ENCODE assay signal across 26 cellular contexts in genomic region chr16:8925455-8925854, GRCh38. TPM values are rescaled to one million over a fixed set of nuclear protein-coding genes. Genes with fewer than 3 reads are reported as not detected.
DNase-seq lines count a peak whose midpoint lies in the region; ATAC-seq and TF ChIP-seq lines count a peak whose summit lies in the region.
"Had no signal": no experiment of that assay in that cellular context is flagged by ENCODE, and none has a peak within 500 bp of the region (broad histone marks: within the 10 kb centered on the region; RNA-seq: fewer than 3 reads in every experiment).

No MANE protein-coding gene starts in this region.

- H2AFZ ChIP-seq in H9 (ENCODE audit: low read length): no peak overlapping the region

- H3K36me3 Mint-ChIP-seq in activated CD4-positive, alpha-beta T cell treated with anti-CD3 and anti-CD28 coated beads, Interleukin-2, amount 10 ng/mL, durations not matched to agents 7 days and 5 days (ENCODE audit: low read depth): peaks cover 73% of the 10 kb centered on the region
- H3K36me3 Mint-ChIP-seq in H9 (ENCODE audit: insufficient read depth in 1 of 3, low read depth in 3 of 3) (peaks cover 47 to 79% (median 60%) of the 10 kb centered on the region in 3 experiments; a peak in 6 of 7 replicates), nephron progenitor cell (ENCODE audit: low read depth) (peaks cover 64% of the 10 kb centered on the region)
- H3K36me3 Mint-ChIP-seq in stimulated activated effector memory CD8-positive, alpha-beta T cell treated with anti-CD3 and anti-CD28 coated beads, Interleukin-12 subunit alpha, Interleukin-12 subunit beta, amount 100 ng/mL, for 72 hours: peaks cover 99% of the 10 kb centered on the region

- H2BK120ac ChIP-seq in H9 (ENCODE audit: low read depth, low read length, poor library complexity, severe bottlenecking): no peak overlapping the region

- H4K5ac ChIP-seq in H9 (ENCODE audit: insufficient read length, low read depth, low read length): no peak overlapping the region

- H3K18ac ChIP-seq in H9 (ENCODE audit: insufficient read length, low read depth, low read length): no peak overlapping the region

- no peak for TF ChIP-seq CTCF in H9 (conservative IDR thresholded peaks at IDR 0.05)
- TF ChIP-seq CTCF in nephron progenitor cell (IDR thresholded peaks at IDR 0.05): no peak

- no peak overlapping the region for H3K4me3 Mint-ChIP-seq in activated CD4-positive, alpha-beta T cell treated with anti-CD3 and anti-CD28 coated beads, Interleukin-2, amount 10 ng/mL, durations not matched to agents 7 days and 5 days
- H3K4me3 Mint-ChIP-seq in H9 (no peak overlapping the region), nephron progenitor cell (no peak overlapping the region)
- no peak overlapping the region for H3K4me3 Mint-ChIP-seq in stimulated activated effector memory CD8-positive, alpha-beta T cell treated with anti-CD3 and anti-CD28 coated beads, Interleukin-12 subunit alpha, Interleukin-12 subunit beta, amount 100 ng/mL, for 72 hours
- H3K4me3 Mint-ChIP-seq: CD14-positive monocyte; CD4-positive, alpha-beta T cell had no signal

- no peak overlapping the region for H3K9ac ChIP-seq in H9 (ENCODE audit: extremely low read depth, insufficient read length, low read length)
- H3K9ac ChIP-seq: BLaER1 treated with 17β-estradiol and CSF1 and Interleukin-3, amounts not matched to agents 10 nM and 100 nM had no signal

- no peak overlapping the region for H2AK5ac ChIP-seq in H9 (ENCODE audit: insufficient read length, low read length)

- no peak overlapping the region for H3K27ac ChIP-seq in H9 (ENCODE audit: insufficient read length, low read depth, low read length)
- H3K27ac ChIP-seq: A549; BLaER1 treated with 17β-estradiol and CSF1 and Interleukin-3, amounts not matched to agents 10 nM and 100 nM had no signal

- peak overlapping the region; percentile 46 for H3K27ac Mint-ChIP-seq in activated CD4-positive, alpha-beta T cell treated with anti-CD3 and anti-CD28 coated beads, Interleukin-2, amount 10 ng/mL, durations not matched to agents 7 days and 5 days
- H3K27ac Mint-ChIP-seq in H9 (peak overlapping the region in 2 of 3 experiments; percentile 34 to 55; a peak in 3 of 7 replicates), nephron progenitor cell (peak overlapping the region; percentile 36)
- peak overlapping the region; percentile 20 for H3K27ac Mint-ChIP-seq in stimulated activated effector memory CD8-positive, alpha-beta T cell treated with anti-CD3 and anti-CD28 coated beads, Interleukin-12 subunit alpha, Interleukin-12 subunit beta, amount 100 ng/mL, for 72 hours
- H3K27ac Mint-ChIP-seq: CD4-positive, alpha-beta T cell had no signal

- H4K8ac ChIP-seq in H9 (replicated peaks; ENCODE audit: insufficient read length, low read depth, low read length): no peak overlapping the region

- WGBS in H9 (ENCODE audit: extremely low coverage, insufficient read length, low lambda C conversion rate): no CpG with 5 or more reads among the region's 7 CpGs

- H3K27me3 ChIP-seq in H9 (ENCODE audit: insufficient read depth, low read length): no peaks in the 10 kb centered on the region
- H3K27me3 ChIP-seq: BE2C; BLaER1 treated with 17β-estradiol and CSF1 and Interleukin-3, amounts not matched to agents 10 nM and 100 nM had no signal

- no peaks in the 10 kb centered on the region for H4K20me1 ChIP-seq in H9 (ENCODE audit: control insufficient read depth, insufficient read depth, insufficient read length)

- H3T11ph ChIP-seq in H9 (ENCODE audit: low read length): no peak overlapping the region

- no peak overlapping the region for H3K4me2 ChIP-seq in H9 (ENCODE audit: insufficient read depth, insufficient read length, low read length)
- H3K4me2 ChIP-seq: A549; BLaER1 treated with 17β-estradiol and CSF1 and Interleukin-3, amounts not matched to agents 10 nM and 100 nM had no signal

- H3K4me1 Mint-ChIP-seq in activated CD4-positive, alpha-beta T cell treated with anti-CD3 and anti-CD28 coated beads, Interleukin-2, amount 10 ng/mL, durations not matched to agents 7 days and 5 days: peaks cover 49% of the 10 kb centered on the region
- H3K4me1 Mint-ChIP-seq in H9: peaks cover 6 to 9% of the 10 kb centered on the region in 2 experiments
- peaks cover 25% of the 10 kb centered on the region for H3K4me1 Mint-ChIP-seq in nephron progenitor cell
- H3K4me1 Mint-ChIP-seq in stimulated activated effector memory CD8-positive, alpha-beta T cell treated with anti-CD3 and anti-CD28 coated beads, Interleukin-12 subunit alpha, Interleukin-12 subunit beta, amount 100 ng/mL, for 72 hours: peaks cover 61% of the 10 kb centered on the region

- no peak overlapping the region for H3K56ac ChIP-seq in H9 (ENCODE audit: insufficient read length, low read depth, low read length)

- no peak for ATAC-seq in stimulated activated effector memory CD8-positive, alpha-beta T cell treated with anti-CD3 and anti-CD28 coated beads, Interleukin-12 subunit alpha, Interleukin-12 subunit beta, amount 100 ng/mL, for 72 hours
- ATAC-seq: A549, HCT116 had no signal

- H3K23me2 ChIP-seq in H9 (ENCODE audit: insufficient read length, low read depth, low read length, poor library complexity, severe bottlenecking): no peaks in the 10 kb centered on the region

- H2BK20ac ChIP-seq in H9 (ENCODE audit: low read depth, low read length, poor library complexity, severe bottlenecking): no peak overlapping the region

- H3K27me3 Mint-ChIP-seq in activated CD4-positive, alpha-beta T cell treated with anti-CD3 and anti-CD28 coated beads, Interleukin-2, amount 10 ng/mL, durations not matched to agents 7 days and 5 days: no peaks in the 10 kb centered on the region
- H3K27me3 Mint-ChIP-seq in H9 (ENCODE audit: low read depth) (no peaks in the 10 kb centered on the region), nephron progenitor cell (ENCODE audit: low read depth, poor library complexity) (no peaks in the 10 kb centered on the region)
- H3K27me3 Mint-ChIP-seq: CD4-positive, alpha-beta T cell; CD8-positive, alpha-beta memory T cell had no signal

- no peaks in the 10 kb centered on the region for H3K9me3 Mint-ChIP-seq in activated CD4-positive, alpha-beta T cell treated with anti-CD3 and anti-CD28 coated beads, Interleukin-2, amount 10 ng/mL, durations not matched to agents 7 days and 5 days
- H3K9me3 Mint-ChIP-seq in H9: no peaks in the 10 kb centered on the region
- H3K9me3 Mint-ChIP-seq in nephron progenitor cell: no peaks in the 10 kb centered on the region
- H3K9me3 Mint-ChIP-seq in stimulated activated effector memory CD8-positive, alpha-beta T cell treated with anti-CD3 and anti-CD28 coated beads, Interleukin-12 subunit alpha, Interleukin-12 subunit beta, amount 100 ng/mL, for 72 hours: no peaks in the 10 kb centered on the region
- H3K9me3 Mint-ChIP-seq: CD14-positive monocyte; CD4-positive, alpha-beta T cell; CD8-positive, alpha-beta memory T cell had no signal

- POLR2A ChIA-PET in activated CD4-positive, alpha-beta T cell treated with anti-CD3 and anti-CD28 coated beads, Interleukin-2, amount 10 ng/mL, durations not matched to agents 7 days and 5 days (lab: Charles Lee): no interaction called here

- DNase-seq in activated CD4-positive, alpha-beta T cell treated with anti-CD3 and anti-CD28 coated beads, Interleukin-2, amount 10 ng/mL, durations not matched to agents 7 days and 5 days: no peak
- no peak for DNase-seq in activated CD4-positive, alpha-beta T cell treated with anti-CD3 and anti-CD28 coated beads, Interleukin-2, amount 50 U/mL, for 4 hours
- DNase-seq in H9: no peak
- no peak for DNase-seq in nephron progenitor cell
- no peak for DNase-seq in stimulated activated effector memory CD8-positive, alpha-beta T cell treated with anti-CD3 and anti-CD28 coated beads, Interleukin-12 subunit alpha, Interleukin-12 subunit beta, amount 100 ng/mL, for 72 hours (ENCODE audit: low spot score in 2 of 2)
- DNase-seq in midbrain (lab: John Stamatoyannopoulos, UW): no peak
- no peak for DNase-seq in NCI-H2171 (lab: John Stamatoyannopoulos, UW)
- no peak for DNase-seq in SHP77 treated with DMSO at 0.1 percent for 48 hours (lab: John Stamatoyannopoulos, UW)
- DNase-seq: 8988T; ACHN; AML-193; BE2C; Calu3; CD4-positive, alpha-beta T cell; CD8-positive, alpha-beta memory T cell; DMS53; DMS79 treated with DMSO at 0.1 percent for 48 hours; GF-D8; H7 had no signal

- no peak overlapping the region for H3K4ac ChIP-seq in H9 (ENCODE audit: low read depth, low read length)

- no peak overlapping the region for H3K23ac ChIP-seq in H9 (ENCODE audit: insufficient read length, low read depth, low read length)

- peaks cover 26% of the 10 kb centered on the region; the same call in 1 of the 2 replicates for H3K79me2 ChIP-seq in H9 (ENCODE audit: insufficient read depth, low read length)

- no peaks in the 10 kb centered on the region for H3K9me3 ChIP-seq in H9 (ENCODE audit: control insufficient read depth, low read depth, low read length)
- H3K9me3 ChIP-seq: A549; BE2C; BLaER1 treated with 17β-estradiol and CSF1 and Interleukin-3, amounts not matched to agents 10 nM and 100 nM had no signal

- CTCF ChIA-PET in activated CD4-positive, alpha-beta T cell treated with anti-CD3 and anti-CD28 coated beads, Interleukin-2, amount 10 ng/mL, durations not matched to agents 7 days and 5 days (lab: Charles Lee): interaction anchor here (1.6 kb wide), 1 partner anchor 11 kb away, joined by 5 read pairs; no protein-coding TSS in a partner anchor

- no peaks in the 10 kb centered on the region for H3K4me1 ChIP-seq in H9 (ENCODE audit: insufficient read depth, low read length)
- H3K4me1 ChIP-seq: A549 had no signal

- no peak overlapping the region for H2BK15ac ChIP-seq in H9 (ENCODE audit: low read depth, low read length)

- peaks cover 2% of the 10 kb centered on the region for H3K79me1 ChIP-seq in H9 (ENCODE audit: insufficient read depth, low read depth, low read length, poor library complexity, severe bottlenecking)

- H2BK12ac ChIP-seq in H9 (ENCODE audit: insufficient read length, low read depth, low read length): no peak overlapping the region

- H2BK5ac ChIP-seq in H9 (ENCODE audit: insufficient read length, low read length): no peak overlapping the region

- no peak overlapping the region for H4K91ac ChIP-seq in H9 (ENCODE audit: insufficient read length, low read depth, low read length)

- H3K14ac ChIP-seq in H9 (ENCODE audit: insufficient read depth, low read length): no peak overlapping the region

RNA-seq across cellular contexts. Expression of gene USP7, which starts 38.3 kb away (rescaled TPM):
- total RNA-seq in activated CD4-positive, alpha-beta T cell treated with anti-CD3 and anti-CD28 coated beads, Interleukin-2, amount 10 ng/mL, durations not matched to agents 7 days and 5 days: 100 to 1,000 TPM; 157 to 160 TPM
- total RNA-seq in H9 (2021): 182 and 192 TPM in 2 replicates

RNA-seq across cellular contexts. Expression of gene LITAFD, which starts 43.3 kb away (rescaled TPM):
- not detected for total RNA-seq in activated CD4-positive, alpha-beta T cell treated with anti-CD3 and anti-CD28 coated beads, Interleukin-2, amount 10 ng/mL, durations not matched to agents 7 days and 5 days
- not detected in 2 replicates for total RNA-seq in H9 (2021)
- total RNA-seq: Calu3; CD8-positive, alpha-beta memory T cell; Daoy; G401; H1; H7 had no signal

RNA-seq across cellular contexts. Expression of gene CARHSP1, which starts 56.6 kb away (rescaled TPM):
- total RNA-seq in activated CD4-positive, alpha-beta T cell treated with anti-CD3 and anti-CD28 coated beads, Interleukin-2, amount 10 ng/mL, durations not matched to agents 7 days and 5 days: 100 to 1,000 TPM; 172 to 189 TPM
- 194 and 195 TPM in 2 replicates for total RNA-seq in H9 (2021)
